In the genomic region with DNA sequence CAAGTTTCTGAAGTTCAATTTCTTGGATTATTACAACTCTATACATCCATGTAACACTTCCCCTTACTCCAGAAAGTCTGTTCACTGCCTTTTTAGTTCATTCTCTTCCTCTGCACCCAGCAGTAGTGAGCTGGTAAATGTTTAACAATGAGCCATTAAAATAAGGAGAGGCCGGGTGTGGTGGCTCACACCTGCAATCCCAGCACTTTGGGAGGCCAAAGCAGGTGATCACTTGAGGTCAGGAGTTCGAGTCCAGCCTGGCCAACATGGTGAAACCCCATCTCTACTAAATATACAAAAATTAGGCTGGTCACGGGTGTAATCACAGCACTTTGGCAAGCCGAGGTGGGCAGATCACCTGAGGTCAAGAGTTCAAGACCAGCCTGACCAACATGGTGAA, we compare ENCODE assay signal across 4 cellular contexts. TPM values are rescaled to one million over a fixed set of nuclear protein-coding genes. Genes with fewer than 3 reads are reported as not detected.
"Had no signal": no experiment of that assay in that cellular context is flagged by ENCODE, and none has a peak within 500 bp of the region (broad histone marks: within the 10 kb centered on the region; RNA-seq: fewer than 3 reads in every experiment).

No MANE protein-coding gene starts in this region.

RNA-seq across cellular contexts. Expression of gene CREB3L3, which starts 26.1 kb away (rescaled TPM):
- total RNA-seq: PC-3, Right ventricle myocardium inferior, SJCRH30, SK-MEL-5 had no signal
